In the genomic region with DNA sequence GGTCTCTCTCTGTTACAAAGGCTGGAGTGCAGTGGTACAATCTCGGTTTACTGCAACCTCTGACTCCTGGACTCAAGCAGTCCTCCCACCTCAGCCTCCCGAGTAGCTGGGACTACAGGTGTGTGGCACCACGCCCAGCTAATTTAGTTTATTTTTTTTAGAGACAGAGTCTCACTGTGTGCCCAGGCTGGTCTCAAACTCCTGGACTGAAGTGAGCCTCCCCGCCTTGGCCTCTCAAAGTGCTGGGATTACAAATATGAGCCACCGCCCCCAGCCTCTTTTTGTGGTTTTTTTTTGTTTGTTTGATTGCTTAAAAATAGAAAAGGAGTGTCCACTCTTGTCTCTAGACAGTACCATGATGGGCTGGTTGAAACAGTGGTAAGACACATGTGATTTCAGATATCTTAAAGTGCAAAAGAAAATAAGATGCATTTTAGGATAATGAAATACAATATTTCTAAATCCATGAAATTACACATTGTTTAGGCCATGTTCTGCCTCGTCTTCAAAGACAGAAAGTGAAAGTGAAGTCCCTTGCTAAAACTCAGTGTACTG, we compare ENCODE assay signal across 8 cellular contexts. TPM values are rescaled to one million over a fixed set of nuclear protein-coding genes. Genes with fewer than 3 reads are reported as not detected.
DNase-seq lines count a peak whose midpoint lies in the region; ATAC-seq lines count a peak whose summit lies in the region.

No MANE protein-coding gene starts in this region.

- CTCF ChIA-PET in naive thymus-derived CD4-positive, alpha-beta T cell (lab: Charles Lee) = interaction anchor here (1.2 to 3.0 kb wide), 4 partner anchors 27 to 66 kb away, joined by 3 to 18 read pairs (median 6); no protein-coding TSS in a partner anchor

- H3K9me3 Mint-ChIP-seq in stimulated activated naive CD8-positive, alpha-beta T cell treated with anti-CD3 and anti-CD28 coated beads, Interleukin-15, Interleukin-2, amounts not matched to agents 100 ng/mL and 50 ng/mL, for 24 hours = no peaks in the 10 kb centered on the region
- H3K9me3 Mint-ChIP-seq in naive thymus-derived CD4-positive, alpha-beta T cell = peaks cover 0 to 1% (median 0%) of the 10 kb centered on the region in 11 donors

- H3K27me3 ChIP-seq in naive thymus-derived CD4-positive, alpha-beta T cell (ENCODE audit: control insufficient read depth in 2 of 2, insufficient read depth in 2 of 2, low read length in 2 of 2) = no peaks in the 10 kb centered on the region
- H3K27me3 ChIP-seq in mesendoderm (ENCODE audit: insufficient read depth, low read length, poor library complexity) = no peaks in the 10 kb centered on the region

- H3K4me1 ChIP-seq in naive thymus-derived CD4-positive, alpha-beta T cell (ENCODE audit: control insufficient read depth in 2 of 2, insufficient read depth in 2 of 2, low read length in 2 of 2) = peaks cover 25 to 37% of the 10 kb centered on the region in 2 donors
- no peaks in the 10 kb centered on the region for H3K4me1 ChIP-seq in mesendoderm (ENCODE audit: control insufficient read depth, low read depth, low read length)

- ATAC-seq in stimulated activated naive CD8-positive, alpha-beta T cell treated with anti-CD3 and anti-CD28 coated beads, Interleukin-15, Interleukin-2, amounts not matched to agents 100 U/mL and 50 U/mL, for 24 hours = no peak
- ATAC-seq in naive thymus-derived CD4-positive, alpha-beta T cell = no peak
- ATAC-seq in HG02884 (IDR thresholded peaks at IDR 0.05; ENCODE audit: unreplicated experiment) = no peak

- no peak overlapping the region for H2BK15ac ChIP-seq in mesendoderm (replicated peaks; ENCODE audit: low read depth)

- peak overlapping the region; percentile 63 for H3K27ac ChIP-seq in caudate nucleus (ENCODE audit: low read depth, low read length)
- H3K27ac ChIP-seq in naive thymus-derived CD4-positive, alpha-beta T cell (ENCODE audit: low read depth, low read length) = peak overlapping the region; percentile 72
- no peak overlapping the region for H3K27ac ChIP-seq in mesendoderm (ENCODE audit: low read depth, low read length)

- H3K79me1 ChIP-seq in mesendoderm (ENCODE audit: low read length) = no peaks in the 10 kb centered on the region

- no peaks in the 10 kb centered on the region for H3K9me3 ChIP-seq in naive thymus-derived CD4-positive, alpha-beta T cell (ENCODE audit: control insufficient read depth in 2 of 3, low read length in 3 of 3)

- H3K36me3 Mint-ChIP-seq in stimulated activated naive CD8-positive, alpha-beta T cell treated with anti-CD3 and anti-CD28 coated beads, Interleukin-15, Interleukin-2, amounts not matched to agents 100 ng/mL and 50 ng/mL, for 24 hours (ENCODE audit: low read depth) = no peaks in the 10 kb centered on the region
- peaks cover 0 to 12% (median 8%) of the 10 kb centered on the region in 5 donors for H3K36me3 Mint-ChIP-seq in naive thymus-derived CD4-positive, alpha-beta T cell

- H3K9ac ChIP-seq in mesendoderm (ENCODE audit: low read length) = no peak overlapping the region

- no peak overlapping the region for H3K18ac ChIP-seq in mesendoderm (ENCODE audit: low read length)

- H3K23ac ChIP-seq in mesendoderm (ENCODE audit: low read length) = no peak overlapping the region

- H4K8ac ChIP-seq in mesendoderm (ENCODE audit: low read depth, low read length) = no peak overlapping the region

- no peak overlapping the region for H2BK120ac ChIP-seq in mesendoderm (ENCODE audit: low read depth, low read length)

- POLR2A ChIA-PET in naive thymus-derived CD4-positive, alpha-beta T cell (lab: Charles Lee) = interaction anchor here (1.2 to 4.5 kb wide), 8 partner anchors 8 to 50 kb away, joined by 3 to 37 read pairs (median 8); a partner anchor contains a TSS

- no peak overlapping the region for H4K5ac ChIP-seq in mesendoderm (ENCODE audit: low read length)

- H3K4me3 Mint-ChIP-seq in stimulated activated naive CD8-positive, alpha-beta T cell treated with anti-CD3 and anti-CD28 coated beads, Interleukin-15, Interleukin-2, amounts not matched to agents 100 ng/mL and 50 ng/mL, for 24 hours = peak overlapping the region; percentile 74
- H3K4me3 Mint-ChIP-seq in naive thymus-derived CD4-positive, alpha-beta T cell = peak overlapping the region; percentile 76 to 90 (median 84)

- no peak overlapping the region for H3K4me2 ChIP-seq in mesendoderm (ENCODE audit: low read length)

- no peak for DNase-seq in stimulated activated naive CD8-positive, alpha-beta T cell treated with anti-CD3 and anti-CD28 coated beads, Interleukin-15, Interleukin-2, amounts not matched to agents 100 U/mL and 50 U/mL, for 24 hours
- DNase-seq in caudate nucleus (lab: John Stamatoyannopoulos, UW) (no peak), mesendoderm (no peak), glomerular visceral epithelial cell (ENCODE audit: extremely low spot score) (no peak), DMS 273 (lab: John Stamatoyannopoulos, UW; ENCODE audit: unreplicated experiment) (no peak)
- no peak for DNase-seq in naive thymus-derived CD4-positive, alpha-beta T cell

- no peak overlapping the region for H3K4ac ChIP-seq in mesendoderm (ENCODE audit: low read depth, low read length)

- peak overlapping the region; percentile 19 for H3K4me3 ChIP-seq in naive thymus-derived CD4-positive, alpha-beta T cell (ENCODE audit: low read length)
- no peak overlapping the region for H3K4me3 ChIP-seq in mesendoderm (ENCODE audit: low read length)

- H3K56ac ChIP-seq in mesendoderm (ENCODE audit: low read length) = no peak overlapping the region

- no peak overlapping the region for H2AK5ac ChIP-seq in mesendoderm (ENCODE audit: low read length)

- peak overlapping the region; percentile 96 for H3K27ac Mint-ChIP-seq in stimulated activated naive CD8-positive, alpha-beta T cell treated with anti-CD3 and anti-CD28 coated beads, Interleukin-15, Interleukin-2, amounts not matched to agents 100 ng/mL and 50 ng/mL, for 24 hours
- H3K27ac Mint-ChIP-seq in naive thymus-derived CD4-positive, alpha-beta T cell = peak overlapping the region; percentile 91 to 99 (median 96)

- no peaks in the 10 kb centered on the region for H3K27me3 Mint-ChIP-seq in stimulated activated naive CD8-positive, alpha-beta T cell treated with anti-CD3 and anti-CD28 coated beads, Interleukin-15, Interleukin-2, amounts not matched to agents 100 ng/mL and 50 ng/mL, for 24 hours
- H3K27me3 Mint-ChIP-seq in naive thymus-derived CD4-positive, alpha-beta T cell = no peaks in the 10 kb centered on the region

- H3K79me2 ChIP-seq in mesendoderm (ENCODE audit: control insufficient read depth, insufficient read depth, low read length) = no peaks in the 10 kb centered on the region

- peaks cover 49% of the 10 kb centered on the region for H3K4me1 Mint-ChIP-seq in stimulated activated naive CD8-positive, alpha-beta T cell treated with anti-CD3 and anti-CD28 coated beads, Interleukin-15, Interleukin-2, amounts not matched to agents 100 ng/mL and 50 ng/mL, for 24 hours (ENCODE audit: low read depth)
- peaks cover 32 to 58% (median 38%) of the 10 kb centered on the region in 7 donors for H3K4me1 Mint-ChIP-seq in naive thymus-derived CD4-positive, alpha-beta T cell

- no CpG with 5 or more reads among the region's 6 CpGs for WGBS in mesendoderm (ENCODE audit: extremely low coverage, insufficient coverage, low lambda C conversion rate)

- intact Hi-C loops in naive thymus-derived CD4-positive, alpha-beta T cell (cut with micrococcal nuclease) = loop anchor here (1.0 to 10.0 kb wide), 5 partner anchors 26 to 500 kb away; a partner anchor contains a TSS

- H2BK5ac ChIP-seq in mesendoderm (ENCODE audit: low read length) = no peak overlapping the region

- no peaks in the 10 kb centered on the region for H3K36me3 ChIP-seq in naive thymus-derived CD4-positive, alpha-beta T cell (ENCODE audit: control insufficient read depth in 2 of 3, insufficient read depth in 3 of 3, low read length in 3 of 3)
- no peaks in the 10 kb centered on the region for H3K36me3 ChIP-seq in mesendoderm (ENCODE audit: control insufficient read depth, insufficient read depth, low read length)

RNA-seq across cellular contexts. Expression of a gene that starts 27.4 kb away (rescaled TPM):
- total RNA-seq in naive thymus-derived CD4-positive, alpha-beta T cell = 10 to 100 TPM in 4 of 5 experiments, 1 to 10 TPM in 1; 9.5 to 28.9 (median 15.1) TPM
- polyA plus RNA-seq in naive thymus-derived CD4-positive, alpha-beta T cell = 1 to 10 TPM; 6.9 to 7.9 TPM
- polyA plus RNA-seq in mesendoderm (2013, experiment 1 of 2) = 1.8 TPM
- polyA plus RNA-seq in mesendoderm (2013, experiment 2 of 2) = 2.2 TPM

RNA-seq across cellular contexts. Expression of a gene that starts 43.7 kb away (rescaled TPM):
- 10 to 100 TPM; 31.7 to 62.2 (median 33.4) TPM for total RNA-seq in naive thymus-derived CD4-positive, alpha-beta T cell
- polyA plus RNA-seq in naive thymus-derived CD4-positive, alpha-beta T cell = 10 to 100 TPM; 33.2 to 47.7 TPM
- polyA plus RNA-seq in mesendoderm (2013, experiment 1 of 2) = 28.5 TPM
- 27.8 TPM for polyA plus RNA-seq in mesendoderm (2013, experiment 2 of 2)

RNA-seq across cellular contexts. Expression of a gene that starts 57.2 kb away (rescaled TPM):
- total RNA-seq in naive thymus-derived CD4-positive, alpha-beta T cell = not detected
- polyA plus RNA-seq in naive thymus-derived CD4-positive, alpha-beta T cell = not detected
- polyA plus RNA-seq in mesendoderm (2013, experiment 1 of 2) = 0.07 TPM
- not detected for polyA plus RNA-seq in mesendoderm (2013, experiment 2 of 2)
